Comparison of ENCODE assay signal across 1 cellular context in genomic region chr14:65132855-65133254, GRCh38.
A peak's percentile ranks its signal among the peaks of the same experiment; 100 is the strongest.
TF ChIP-seq lines count a peak whose summit lies in the region.

No MANE protein-coding gene starts in this region.

TF ChIP-seq in K562, 482 proteins besides CTCF, POLR2A, EP300 and RAD21:
- TF ChIP-seq ADNP (tag; IDR thresholded peaks at IDR 0.05) (peak; percentile 78; the same call in 1 of the 2 replicates), ZBED1 (IDR thresholded peaks at IDR 0.05) (no peak), POLR2B (IDR thresholded peaks at IDR 0.05; ENCODE audit: low read depth, partially characterized antibody) (no peak), SOX6 (IDR thresholded peaks at IDR 0.05) (0 out of 2 replicates have a peak, but pooled peaks have one; percentile 20), YY1 (IDR thresholded peaks at IDR 0.05; ENCODE audit: borderline replicate concordance in 1 of 3, control insufficient read depth in 1 of 3, extremely low read depth in 1 of 3, insufficient read depth in 3 of 3, insufficient read length in 1 of 3, insufficient replicate concordance in 2 of 3, low read depth in 1 of 3, low read length in 2 of 3) (no peak), TBP (optimal IDR thresholded peaks at IDR 0.05; ENCODE audit: low read depth, low read length) (peak; percentile 19), ZBTB9 (CRISPR knock-in tag; IDR thresholded peaks at IDR 0.05) (no peak), BCOR (IDR thresholded peaks at IDR 0.05) (0 out of 2 replicates have a peak, but pooled peaks have one; percentile 27), CEBPZ (IDR thresholded peaks at IDR 0.05; ENCODE audit: borderline replicate concordance, low read depth, low read length) (no peak), RCOR1 (IDR thresholded peaks at IDR 0.05; ENCODE audit: borderline replicate concordance in 1 of 2, low read depth in 2 of 2, low read length in 2 of 2) (peak in 1 of 2 experiments; percentile 53; a peak in 1 of 4 replicates), ARID1B (IDR thresholded peaks at IDR 0.05) (peak; percentile 57), FOXJ2 (tag; IDR thresholded peaks at IDR 0.05) (0 out of 2 replicates have a peak, but pooled peaks have one; percentile 44), DPF2 (IDR thresholded peaks at IDR 0.05) (peak; percentile 54; the same call in 1 of the 2 replicates), ARID4B (CRISPR knock-in tag; IDR thresholded peaks at IDR 0.05) (no peak), SMAD4 (CRISPR knock-in tag; conservative IDR thresholded peaks at IDR 0.05) (0 out of 2 replicates have a peak, but pooled peaks have one; percentile 18), JUND (IDR thresholded peaks at IDR 0.05; ENCODE audit: borderline replicate concordance, low read depth, low read length) (0 out of 2 replicates have a peak, but pooled peaks have one; percentile 5), JUND (tag; IDR thresholded peaks at IDR 0.05; ENCODE audit: borderline replicate concordance, low read depth, low read length) (no peak), ETV1 (tag; conservative IDR thresholded peaks at IDR 0.05; ENCODE audit: low read depth) (peak; percentile 48; the same call in 1 of the 2 replicates), MAFG (tag; conservative IDR thresholded peaks at IDR 0.05) (no peak)
